13 cellular contexts compared by ENCODE assay signal in the genomic region with DNA sequence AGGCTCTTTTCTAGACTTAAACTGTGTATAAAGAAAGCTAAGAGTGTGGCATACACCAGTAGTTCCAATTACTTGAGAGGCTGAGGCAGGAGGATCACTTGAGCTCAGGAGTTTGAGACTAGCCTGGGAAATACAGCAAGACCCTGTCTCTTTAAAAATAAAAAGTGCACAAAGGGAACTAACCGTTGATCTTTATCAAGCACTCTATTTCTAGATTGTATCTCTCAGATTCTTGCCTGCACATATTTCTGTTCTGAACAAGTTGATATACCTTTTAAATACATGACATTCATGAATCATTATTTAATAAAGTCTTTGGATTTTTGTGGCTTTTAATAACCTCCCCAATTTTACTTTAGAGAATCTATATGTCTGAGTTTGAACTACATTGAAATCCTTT.
DNase-seq lines count a peak whose midpoint lies in the region; ATAC-seq and TF ChIP-seq lines count a peak whose summit lies in the region.
"Had no signal": no experiment of that assay in that cellular context is flagged by ENCODE, and none has a peak within 500 bp of the region (broad histone marks: within the 10 kb centered on the region; RNA-seq: fewer than 3 reads in every experiment).

No MANE protein-coding gene starts in this region.

- H3K27me3 Mint-ChIP-seq in stimulated activated naive B cell treated with anti-CD40 and anti-IgM and Interleukin-4, amounts not matched to agents 10 μg/mL and 1 μg/mL and 100 μg/mL, for 72 hours = no peaks in the 10 kb centered on the region
- H3K27me3 Mint-ChIP-seq: CD4-positive, alpha-beta memory T cell had no signal

- H3K9me3 Mint-ChIP-seq in stimulated activated naive B cell treated with anti-CD40 and anti-IgM and Interleukin-4, amounts not matched to agents 10 μg/mL and 1 μg/mL and 100 μg/mL, for 72 hours = no peaks in the 10 kb centered on the region
- H3K9me3 Mint-ChIP-seq: CD4-positive, alpha-beta memory T cell had no signal

- H3K4me3 Mint-ChIP-seq in stimulated activated naive B cell treated with anti-CD40 and anti-IgM and Interleukin-4, amounts not matched to agents 10 μg/mL and 1 μg/mL and 100 μg/mL, for 72 hours = no peak overlapping the region
- H3K4me3 Mint-ChIP-seq: CD4-positive, alpha-beta memory T cell had no signal

- no peaks in the 10 kb centered on the region for H3K4me1 Mint-ChIP-seq in stimulated activated naive B cell treated with anti-CD40 and anti-IgM and Interleukin-4, amounts not matched to agents 10 μg/mL and 1 μg/mL and 100 μg/mL, for 72 hours
- H3K4me1 Mint-ChIP-seq: CD4-positive, alpha-beta memory T cell had no signal

- peak overlapping the region; percentile 13 for H3K27ac ChIP-seq in KOPT-K1 (ENCODE audit: low read depth, low read length, poor library complexity, severe bottlenecking)
- H3K27ac ChIP-seq: C4-2B, GM23248 had no signal

- TF ChIP-seq CTCF in GM10248 (IDR thresholded peaks at IDR 0.05; ENCODE audit: control extremely low read depth, extremely low read depth, low read depth, missing control alignments) = no peak

- no peaks in the 10 kb centered on the region for H3K9me3 ChIP-seq in KOPT-K1 (ENCODE audit: insufficient read depth, low read length, poor library complexity, severe bottlenecking)
- H3K9me3 ChIP-seq: HAP-1 had no signal

- DNase-seq in stimulated activated naive B cell treated with anti-CD40 and anti-IgM and Interleukin-4, amounts not matched to agents 10 μg/mL and 1 μg/mL and 100 μg/mL, for 72 hours = no peak
- no peak for DNase-seq in GM10248 (ENCODE audit: extremely low spot score)
- no peak for DNase-seq in activated CD4-positive, CD25-positive, alpha-beta regulatory T cell (lab: John Stamatoyannopoulos, UW)
- DNase-seq in NCI-H1436 treated with DMSO at 0.1 percent for 48 hours (lab: John Stamatoyannopoulos, UW) = no peak
- DNase-seq: AML-193; CD4-positive, alpha-beta memory T cell; DMS153; DMS79; GM23248 had no signal

- CTCF ChIA-PET in GM10248 (lab: Yijun Ruan, JAX) = interaction anchor here (0.6 to 0.8 kb wide), 2 partner anchors 19 to 31 kb away, joined by 3 read pairs; no protein-coding TSS in a partner anchor

- H3K27ac Mint-ChIP-seq in stimulated activated naive B cell treated with anti-CD40 and anti-IgM and Interleukin-4, amounts not matched to agents 10 μg/mL and 1 μg/mL and 100 μg/mL, for 72 hours = peak overlapping the region; percentile 20

- POLR2A ChIA-PET in GM10248 (lab: Yijun Ruan, JAX) = no interaction called here

- H3K36me3 ChIP-seq in KOPT-K1 (ENCODE audit: insufficient read depth, low read length) = peaks cover 68% of the 10 kb centered on the region

- ATAC-seq in SK-N-SH treated with all-trans-retinoic acid at 6 μM for 48 hours = peak; percentile 54
- ATAC-seq in stimulated activated naive B cell treated with anti-CD40 and anti-IgM and Interleukin-4, amounts not matched to agents 10 μg/mL and 1 μg/mL and 100 μg/mL, for 72 hours (replicated peaks) = no peak

- H3K36me3 Mint-ChIP-seq in stimulated activated naive B cell treated with anti-CD40 and anti-IgM and Interleukin-4, amounts not matched to agents 10 μg/mL and 1 μg/mL and 100 μg/mL, for 72 hours = peaks cover 23 to 42% of the 10 kb centered on the region in 2 donors

TF ChIP-seq in SK-N-SH treated with all-trans-retinoic acid at 6 μM for 48 hours, 23 proteins besides CTCF, POLR2A, EP300 and RAD21:
- TF ChIP-seq, protein P1, sequence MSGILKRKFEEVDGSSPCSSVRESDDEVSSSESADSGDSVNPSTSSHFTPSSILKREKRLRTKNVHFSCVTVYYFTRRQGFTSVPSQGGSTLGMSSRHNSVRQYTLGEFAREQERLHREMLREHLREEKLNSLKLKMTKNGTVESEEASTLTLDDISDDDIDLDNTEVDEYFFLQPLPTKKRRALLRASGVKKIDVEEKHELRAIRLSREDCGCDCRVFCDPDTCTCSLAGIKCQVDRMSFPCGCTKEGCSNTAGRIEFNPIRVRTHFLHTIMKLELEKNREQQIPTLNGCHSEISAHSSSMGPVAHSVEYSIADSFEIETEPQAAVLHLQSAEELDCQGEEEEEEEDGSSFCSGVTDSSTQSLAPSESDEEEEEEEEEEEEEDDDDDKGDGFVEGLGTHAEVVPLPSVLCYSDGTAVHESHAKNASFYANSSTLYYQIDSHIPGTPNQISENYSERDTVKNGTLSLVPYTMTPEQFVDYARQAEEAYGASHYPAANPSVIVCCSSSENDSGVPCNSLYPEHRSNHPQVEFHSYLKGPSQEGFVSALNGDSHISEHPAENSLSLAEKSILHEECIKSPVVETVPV (CRISPR knock-in tag; IDR thresholded peaks at IDR 0.05) = no peak
- peak; percentile 67 for TF ChIP-seq ISL1 (CRISPR knock-in tag; IDR thresholded peaks at IDR 0.05)
- no peak for TF ChIP-seq CSDC2 (CRISPR knock-in tag; IDR thresholded peaks at IDR 0.05)
- TF ChIP-seq, protein P2, sequence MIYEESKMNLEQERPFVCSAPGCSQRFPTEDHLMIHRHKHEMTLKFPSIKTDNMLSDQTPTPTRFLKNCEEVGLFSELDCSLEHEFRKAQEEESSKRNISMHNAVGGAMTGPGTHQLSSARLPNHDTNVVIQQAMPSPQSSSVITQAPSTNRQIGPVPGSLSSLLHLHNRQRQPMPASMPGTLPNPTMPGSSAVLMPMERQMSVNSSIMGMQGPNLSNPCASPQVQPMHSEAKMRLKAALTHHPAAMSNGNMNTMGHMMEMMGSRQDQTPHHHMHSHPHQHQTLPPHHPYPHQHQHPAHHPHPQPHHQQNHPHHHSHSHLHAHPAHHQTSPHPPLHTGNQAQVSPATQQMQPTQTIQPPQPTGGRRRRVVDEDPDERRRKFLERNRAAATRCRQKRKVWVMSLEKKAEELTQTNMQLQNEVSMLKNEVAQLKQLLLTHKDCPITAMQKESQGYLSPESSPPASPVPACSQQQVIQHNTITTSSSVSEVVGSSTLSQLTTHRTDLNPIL (CRISPR knock-in tag; IDR thresholded peaks at IDR 0.05; ENCODE audit: low read depth) = no peak
- TF ChIP-seq, protein P3, sequence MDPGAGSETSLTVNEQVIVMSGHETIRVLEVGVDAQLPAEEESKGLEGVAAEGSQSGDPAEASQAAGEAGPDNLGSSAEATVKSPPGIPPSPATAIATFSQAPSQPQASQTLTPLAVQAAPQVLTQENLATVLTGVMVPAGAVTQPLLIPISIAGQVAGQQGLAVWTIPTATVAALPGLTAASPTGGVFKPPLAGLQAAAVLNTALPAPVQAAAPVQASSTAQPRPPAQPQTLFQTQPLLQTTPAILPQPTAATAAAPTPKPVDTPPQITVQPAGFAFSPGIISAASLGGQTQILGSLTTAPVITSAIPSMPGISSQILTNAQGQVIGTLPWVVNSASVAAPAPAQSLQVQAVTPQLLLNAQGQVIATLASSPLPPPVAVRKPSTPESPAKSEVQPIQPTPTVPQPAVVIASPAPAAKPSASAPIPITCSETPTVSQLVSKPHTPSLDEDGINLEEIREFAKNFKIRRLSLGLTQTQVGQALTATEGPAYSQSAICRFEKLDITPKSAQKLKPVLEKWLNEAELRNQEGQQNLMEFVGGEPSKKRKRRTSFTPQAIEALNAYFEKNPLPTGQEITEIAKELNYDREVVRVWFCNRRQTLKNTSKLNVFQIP (CRISPR knock-in tag; IDR thresholded peaks at IDR 0.05; ENCODE audit: borderline replicate concordance, low read depth) = no peak
- TF ChIP-seq ZNF565 (CRISPR knock-in tag; conservative IDR thresholded peaks at IDR 0.05; ENCODE audit: low read depth) = no peak
- no peak for TF ChIP-seq ZNF8 (CRISPR knock-in tag; IDR thresholded peaks at IDR 0.05)
